ENCODE assay signal across 12 cellular contexts in the genomic region with DNA sequence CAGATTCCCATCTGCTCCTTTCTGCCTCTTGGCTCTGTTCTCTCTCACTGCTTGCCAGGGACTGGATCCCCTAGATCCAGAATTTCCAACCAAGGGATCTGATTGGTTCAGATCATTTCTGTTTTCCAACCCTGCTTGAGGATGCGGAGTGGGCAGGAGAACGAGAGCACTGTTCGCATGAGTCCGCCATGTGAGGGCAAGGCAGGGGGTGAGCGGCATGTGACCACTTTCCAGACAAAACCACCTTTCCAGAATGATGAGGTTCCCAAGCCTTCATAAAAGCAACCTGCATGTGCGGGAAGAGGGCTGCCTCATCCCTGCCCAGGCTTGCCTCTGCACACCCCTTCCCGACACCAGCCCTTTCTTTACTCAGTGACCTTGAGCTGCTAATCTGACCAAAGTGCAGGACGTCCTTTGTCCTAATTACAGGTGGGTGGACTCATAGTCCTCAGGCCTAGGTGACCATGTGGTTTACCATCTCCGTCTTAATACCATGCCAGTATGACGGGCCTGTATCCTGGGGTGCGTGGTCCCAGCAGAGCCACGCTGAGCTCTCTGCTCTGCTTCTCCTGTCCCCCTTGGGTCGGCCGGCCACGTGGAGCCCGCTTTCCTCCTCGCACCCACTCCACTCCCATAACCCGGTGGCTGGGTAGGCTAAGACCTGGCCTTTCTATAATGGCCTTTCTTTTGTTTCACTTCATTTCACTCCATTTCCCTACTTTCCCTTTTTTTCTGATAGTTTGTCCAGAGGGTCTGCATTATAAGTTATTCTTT.
"Had no signal": no experiment of that assay in that cellular context is flagged by ENCODE, and none has a peak within 500 bp of the region (broad histone marks: within the 10 kb centered on the region; RNA-seq: fewer than 3 reads in every experiment).

No MANE protein-coding gene starts in this region.

- H3K4me1 Mint-ChIP-seq: stimulated activated naive CD8-positive, alpha-beta T cell treated with anti-CD3 and anti-CD28 coated beads, Interleukin-15, amount 100 ng/mL, for 72 hours had no signal

- H3K27me3 Mint-ChIP-seq: activated CD4-positive, alpha-beta T cell treated with anti-CD3 and anti-CD28 coated beads, Interleukin-2, amount 10 ng/mL, durations not matched to agents 24 days and 14 days; naive thymus-derived CD8-positive, alpha-beta T cell; stimulated activated naive CD8-positive, alpha-beta T cell treated with anti-CD3 and anti-CD28 coated beads, Interleukin-15, amount 100 ng/mL, for 72 hours had no signal

- DNase-seq: activated CD4-positive, alpha-beta T cell treated with anti-CD3 and anti-CD28 coated beads, Interleukin-2, amount 10 ng/mL, durations not matched to agents 24 days and 14 days; activated naive CD4-positive, alpha-beta T cell treated with anti-CD3 and anti-CD28 coated beads, Interleukin-2, amount 50 U/mL, for 16 hours; activated T-cell treated with anti-CD3 and anti-CD28 coated beads for 4 hours; caudate nucleus; colonic mucosa; kidney glomerular epithelial cell; naive thymus-derived CD8-positive, alpha-beta T cell; stimulated activated CD4-positive, alpha-beta T cell treated with anti-CD3 and anti-CD28 coated beads, Interleukin-4, amount 100 ng/mL, for 4 hours; stimulated activated naive CD8-positive, alpha-beta T cell treated with anti-CD3 and anti-CD28 coated beads, Interleukin-15, amount 100 ng/mL, for 72 hours; testis had no signal

- H3K27ac Mint-ChIP-seq: activated CD4-positive, alpha-beta T cell treated with anti-CD3 and anti-CD28 coated beads, Interleukin-2, amount 10 ng/mL, durations not matched to agents 24 days and 14 days; stimulated activated naive CD8-positive, alpha-beta T cell treated with anti-CD3 and anti-CD28 coated beads, Interleukin-15, amount 100 ng/mL, for 72 hours had no signal

- ATAC-seq: gastroesophageal sphincter; naive thymus-derived CD8-positive, alpha-beta T cell; stimulated activated naive CD8-positive, alpha-beta T cell treated with anti-CD3 and anti-CD28 coated beads, Interleukin-15, amount 100 ng/mL, for 72 hours; WTC11 had no signal

- H3K4me3 Mint-ChIP-seq: activated CD4-positive, alpha-beta T cell treated with anti-CD3 and anti-CD28 coated beads, Interleukin-2, amount 10 ng/mL, durations not matched to agents 24 days and 14 days; naive thymus-derived CD8-positive, alpha-beta T cell; stimulated activated naive CD8-positive, alpha-beta T cell treated with anti-CD3 and anti-CD28 coated beads, Interleukin-15, amount 100 ng/mL, for 72 hours; WTC11 had no signal

- H3K27ac ChIP-seq: colonic mucosa, gastroesophageal sphincter, testis had no signal
